Comparison of ENCODE assay signal across 8 cellular contexts in the genomic region with DNA sequence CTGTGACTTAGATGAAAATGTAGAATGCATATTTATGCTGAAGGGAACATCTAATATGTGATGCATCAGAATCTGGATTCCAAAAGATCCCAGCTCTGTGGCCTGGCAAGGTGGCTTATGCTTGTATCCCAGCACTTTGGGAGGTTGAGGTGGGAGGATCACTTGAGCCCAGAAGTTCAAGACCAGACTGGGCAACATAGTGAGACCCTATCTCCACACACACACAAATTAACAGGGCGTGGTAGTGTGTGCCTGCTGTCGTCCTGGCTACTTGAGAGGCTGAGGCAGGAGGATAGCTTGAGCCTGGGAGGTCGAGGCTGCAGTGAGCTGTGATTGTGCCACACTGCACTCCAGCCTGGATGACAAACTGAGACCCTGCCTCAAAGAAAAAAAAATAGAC. TPM values are rescaled to one million over a fixed set of nuclear protein-coding genes. Genes with fewer than 3 reads are reported as not detected.
DNase-seq lines count a peak whose midpoint lies in the region; ATAC-seq, FAIRE-seq and TF ChIP-seq lines count a peak whose summit lies in the region.
"Not testable (repeated sequence)": the region's sequence is repeated elsewhere in the genome, so short reads cannot be mapped to it uniquely, and the experiment has no call there.

No MANE protein-coding gene starts in this region.

- H3K4me3 ChIP-seq in Caco-2 (ENCODE audit: low read depth, low read length) = not testable (repeated sequence)
- H3K4me3 ChIP-seq in HL-60 (replicated peaks; ENCODE audit: insufficient read depth, low read length) (0 out of 2 replicates have a peak overlapping the region, but pooled peaks have one; percentile 78), OCI-LY1 (ENCODE audit: low read depth, low read length, poor library complexity, severe bottlenecking) (peak overlapping the region; percentile 80), endothelial cell of umbilical vein (replicated peaks in 1 of 3; ENCODE audit: insufficient read depth in 1 of 3, low read depth in 1 of 3, low read length in 3 of 3) (peak overlapping the region in 1 of 3 experiments; percentile 93), mesodermal cell (ENCODE audit: extremely low read depth, insufficient read depth, low read length, poor library complexity, severe bottlenecking) (peak overlapping the region; percentile 83)

- H3K27me3 ChIP-seq in Caco-2 (replicated peaks; ENCODE audit: control insufficient read depth, insufficient read depth, low read length); HL-60 (ENCODE audit: insufficient read depth, poor library complexity, severe bottlenecking); OCI-LY1 (ENCODE audit: insufficient read depth, low read length); endothelial cell of umbilical vein (ENCODE audit: control insufficient read depth in 2 of 2, insufficient read depth in 2 of 2, low read length in 2 of 2): not testable (repeated sequence)

- ATAC-seq in activated CD4-positive, alpha-beta T cell treated with anti-CD3 and anti-CD28 coated beads for 36 hours; activated naive CD4-positive, alpha-beta T cell treated with anti-CD3 and anti-CD28 coated beads, Interleukin-2, amount 50 U/mL, for 72 hours: not testable (repeated sequence)

- not testable (repeated sequence) for H3K9me3 ChIP-seq in Caco-2; OCI-LY1 (ENCODE audit: low read length); endothelial cell of umbilical vein (replicated peaks; ENCODE audit: control insufficient read depth, insufficient read depth, low read length); mesodermal cell (ENCODE audit: control insufficient read depth, low read length)

- H3K4me2 ChIP-seq in OCI-LY1 (ENCODE audit: low read length) = peak overlapping the region; percentile 77
- H3K4me2 ChIP-seq in endothelial cell of umbilical vein (ENCODE audit: insufficient read depth, low read length) = peak overlapping the region; percentile 99

- H3K27ac ChIP-seq in HL-60 (replicated peaks); OCI-LY1 (ENCODE audit: low read depth, low read length, poor library complexity, severe bottlenecking); endothelial cell of umbilical vein (ENCODE audit: insufficient read depth, low read depth, low read length); mesodermal cell (ENCODE audit: low read depth, low read length, severe bottlenecking): not testable (repeated sequence)

- H3K79me2 ChIP-seq in OCI-LY1 (ENCODE audit: insufficient read depth, low read length) (peaks cover 40% of the 10 kb centered on the region), endothelial cell of umbilical vein (ENCODE audit: control insufficient read depth, insufficient read depth, low read length) (peaks cover 49% of the 10 kb centered on the region)

- POLR2A ChIA-PET in Caco-2 (lab: Charles Lee); activated CD4-positive, alpha-beta T cell treated with anti-CD3 and anti-CD28 coated beads for 36 hours (lab: Charles Lee): not testable (repeated sequence)
- POLR2A ChIA-PET in endothelial cell of umbilical vein (lab: Charles Lee) = interaction anchor here (0.7 kb wide), 1 partner anchor 254 kb away, joined by 3 read pairs; a partner anchor contains a TSS

- peak overlapping the region; percentile 86 for H3K4me3 Mint-ChIP-seq in Caco-2 (ENCODE audit: unreplicated experiment)
- peak overlapping the region; percentile 89 for H3K4me3 Mint-ChIP-seq in activated CD4-positive, alpha-beta T cell treated with anti-CD3 and anti-CD28 coated beads for 36 hours
- peak overlapping the region; percentile 97 for H3K4me3 Mint-ChIP-seq in stimulated activated naive CD8-positive, alpha-beta T cell treated with anti-CD3 and anti-CD28 coated beads, Interleukin-15, Interleukin-2, amounts not matched to agents 100 ng/mL and 50 ng/mL, for 24 hours

- not testable (repeated sequence) for H3K9me1 ChIP-seq in endothelial cell of umbilical vein (replicated peaks; ENCODE audit: control insufficient read depth, extremely low read depth, insufficient read depth, low read length)

- peaks cover 13% of the 10 kb centered on the region for H3K36me3 Mint-ChIP-seq in Caco-2 (ENCODE audit: insufficient read depth, unreplicated experiment)
- not testable (repeated sequence) for H3K36me3 Mint-ChIP-seq in activated CD4-positive, alpha-beta T cell treated with anti-CD3 and anti-CD28 coated beads for 36 hours (ENCODE audit: low read depth)
- H3K36me3 Mint-ChIP-seq in activated naive CD4-positive, alpha-beta T cell treated with anti-CD3 and anti-CD28 coated beads, Interleukin-2, amount 50 U/mL, for 72 hours = peaks cover 21 to 36% of the 10 kb centered on the region in 2 donors
- peaks cover 29% of the 10 kb centered on the region for H3K36me3 Mint-ChIP-seq in stimulated activated naive CD8-positive, alpha-beta T cell treated with anti-CD3 and anti-CD28 coated beads, Interleukin-15, Interleukin-2, amounts not matched to agents 100 ng/mL and 50 ng/mL, for 24 hours (ENCODE audit: low read depth)

- H3K9me2 ChIP-seq in OCI-LY1 (ENCODE audit: low read depth, low read length) = not testable (repeated sequence)

- H2AFZ ChIP-seq in OCI-LY1 (ENCODE audit: low read length); endothelial cell of umbilical vein (ENCODE audit: low read depth, low read length): not testable (repeated sequence)

- H4K20me1 ChIP-seq in OCI-LY1 (ENCODE audit: insufficient read depth, low read length); endothelial cell of umbilical vein (replicated peaks; ENCODE audit: control insufficient read depth, extremely low read depth, insufficient read depth, low read length): not testable (repeated sequence)

- intact Hi-C loops in Caco-2 (cut with micrococcal nuclease; ENCODE audit: unreplicated experiment) = not testable (repeated sequence)
- intact Hi-C loops in activated CD4-positive, alpha-beta T cell treated with anti-CD3 and anti-CD28 coated beads for 36 hours (cut with DNase I, micrococcal nuclease) = loop anchor here in 1 of 2 experiments (5.0 kb wide), 2 partner anchors 1234 to 1551 kb away; a partner anchor contains a TSS
- intact Hi-C loops in endothelial cell of umbilical vein (cut with micrococcal nuclease) = loop anchor here (10.0 kb wide), 1 partner anchor 709 kb away; no protein-coding TSS in a partner anchor

- H3K9me3 Mint-ChIP-seq in Caco-2 (ENCODE audit: unreplicated experiment); activated CD4-positive, alpha-beta T cell treated with anti-CD3 and anti-CD28 coated beads for 36 hours (ENCODE audit: low read depth); activated naive CD4-positive, alpha-beta T cell treated with anti-CD3 and anti-CD28 coated beads, Interleukin-2, amount 50 U/mL, for 72 hours; stimulated activated naive CD8-positive, alpha-beta T cell treated with anti-CD3 and anti-CD28 coated beads, Interleukin-15, Interleukin-2, amounts not matched to agents 100 ng/mL and 50 ng/mL, for 24 hours: not testable (repeated sequence)

- not testable (repeated sequence) for TF ChIP-seq CTCF in Caco-2 (IDR thresholded peaks at IDR 0.05; ENCODE audit: insufficient read depth in 1 of 2, low read depth in 1 of 2, low read length in 1 of 2, severe bottlenecking in 1 of 2, unreplicated experiment in 1 of 2); HL-60 (IDR thresholded peaks at IDR 0.05; ENCODE audit: insufficient read depth, low read length); OCI-LY1 (IDR thresholded peaks at IDR 0.05; ENCODE audit: low read length); endothelial cell of umbilical vein (IDR thresholded peaks at IDR 0.05; ENCODE audit: extremely low read depth in 1 of 2, insufficient read depth in 1 of 2, low read depth in 1 of 2, low read length in 2 of 2)

- BruUV-seq in Caco-2 (replicated peaks; lab: Mats Ljungman, UMichigan); endothelial cell of umbilical vein (replicated peaks; lab: Mats Ljungman, UMichigan): not testable (repeated sequence)

- H3K36me3 ChIP-seq in Caco-2 (ENCODE audit: control insufficient read depth, insufficient read depth, low read length) = not testable (repeated sequence)
- H3K36me3 ChIP-seq in OCI-LY1 (ENCODE audit: insufficient read depth, low read length) = peaks cover 40% of the 10 kb centered on the region
- H3K36me3 ChIP-seq in endothelial cell of umbilical vein (ENCODE audit: control insufficient read depth in 2 of 2, extremely low read depth in 1 of 2, insufficient read depth in 2 of 2, low read length in 2 of 2) = peaks cover 0 to 13% of the 10 kb centered on the region in 2 experiments
- peaks cover 10% of the 10 kb centered on the region for H3K36me3 ChIP-seq in mesodermal cell (ENCODE audit: control insufficient read depth, insufficient read depth, low read length)

- DNase-seq in Caco-2; HL-60 (ENCODE audit: low read depth in 1 of 2, low spot score in 1 of 2); activated CD4-positive, alpha-beta T cell treated with anti-CD3 and anti-CD28 coated beads for 36 hours; activated naive CD4-positive, alpha-beta T cell treated with anti-CD3 and anti-CD28 coated beads, Interleukin-2, amount 50 U/mL, for 72 hours (ENCODE audit: low spot score in 2 of 2); endothelial cell of umbilical vein (ENCODE audit: low read depth, low spot score): not testable (repeated sequence)

- not testable (repeated sequence) for H3K27ac Mint-ChIP-seq in Caco-2 (ENCODE audit: unreplicated experiment); activated CD4-positive, alpha-beta T cell treated with anti-CD3 and anti-CD28 coated beads for 36 hours; stimulated activated naive CD8-positive, alpha-beta T cell treated with anti-CD3 and anti-CD28 coated beads, Interleukin-15, Interleukin-2, amounts not matched to agents 100 ng/mL and 50 ng/mL, for 24 hours
- H3K27ac Mint-ChIP-seq in activated naive CD4-positive, alpha-beta T cell treated with anti-CD3 and anti-CD28 coated beads, Interleukin-2, amount 50 U/mL, for 72 hours = peak overlapping the region; percentile 17 to 95

- peak overlapping the region; percentile 83 for H3K9ac ChIP-seq in OCI-LY1 (ENCODE audit: low read length)
- not testable (repeated sequence) for H3K9ac ChIP-seq in endothelial cell of umbilical vein (replicated peaks; ENCODE audit: extremely low read depth, insufficient read depth, low read length)

- H3K4me1 ChIP-seq in Caco-2; mesodermal cell (ENCODE audit: control insufficient read depth, insufficient read depth, low read length, poor library complexity, severe bottlenecking): not testable (repeated sequence)
- H3K4me1 ChIP-seq in OCI-LY1 (ENCODE audit: insufficient read depth, low read length, severe bottlenecking) (peaks cover 34% of the 10 kb centered on the region), endothelial cell of umbilical vein (ENCODE audit: control insufficient read depth, extremely low read depth, insufficient read depth, low read length) (peaks cover 23% of the 10 kb centered on the region)

- WGBS in mesodermal cell (ENCODE audit: insufficient coverage in 2 of 2), 2 experiments = 72% methylated on average over 2 of the region's 3 CpGs; no CpG with 5 or more reads in 1 of the 2 experiments

- dilution Hi-C loops in endothelial cell of umbilical vein (cut with MboI; ENCODE audit: extremely low pct_ligation_motif_present, low sequenced_read_pairs) = not testable (repeated sequence)

- FAIRE-seq in endothelial cell of umbilical vein (lab: Jason Lieb, UNC) = not testable (repeated sequence)

- H3K4me1 Mint-ChIP-seq in Caco-2 (ENCODE audit: low read depth, unreplicated experiment) = peaks cover 11% of the 10 kb centered on the region
- H3K4me1 Mint-ChIP-seq in activated CD4-positive, alpha-beta T cell treated with anti-CD3 and anti-CD28 coated beads for 36 hours = not testable (repeated sequence)
- H3K4me1 Mint-ChIP-seq in stimulated activated naive CD8-positive, alpha-beta T cell treated with anti-CD3 and anti-CD28 coated beads, Interleukin-15, Interleukin-2, amounts not matched to agents 100 ng/mL and 50 ng/mL, for 24 hours (ENCODE audit: low read depth) = peaks cover 37% of the 10 kb centered on the region

- not testable (repeated sequence) for H3F3A ChIP-seq in OCI-LY1 (ENCODE audit: insufficient read depth, low read length)

- CTCF ChIA-PET in Caco-2 (lab: Charles Lee) = not testable (repeated sequence)
- CTCF ChIA-PET in activated CD4-positive, alpha-beta T cell treated with anti-CD3 and anti-CD28 coated beads for 36 hours (lab: Charles Lee) = interaction anchor here (1.2 kb wide), 1 partner anchor 36 kb away, joined by 5 read pairs; no protein-coding TSS in a partner anchor
- CTCF ChIA-PET in endothelial cell of umbilical vein (lab: Charles Lee) = interaction anchor here (0.9 kb wide), 1 partner anchor 469 kb away, joined by 3 read pairs; no protein-coding TSS in a partner anchor

- not testable (repeated sequence) for TF ChIP-seq POLR2A in endothelial cell of umbilical vein (IDR thresholded peaks at IDR 0.05; ENCODE audit: low read depth, low read length)

- not testable (repeated sequence) for H3K27me3 Mint-ChIP-seq in Caco-2 (ENCODE audit: insufficient read depth, unreplicated experiment); activated CD4-positive, alpha-beta T cell treated with anti-CD3 and anti-CD28 coated beads for 36 hours; stimulated activated naive CD8-positive, alpha-beta T cell treated with anti-CD3 and anti-CD28 coated beads, Interleukin-15, Interleukin-2, amounts not matched to agents 100 ng/mL and 50 ng/mL, for 24 hours

RNA-seq across cellular contexts. Expression of a gene that starts 1.6 kb away (rescaled TPM):
- total RNA-seq in Caco-2 (2022) (33.8 and 40.0 TPM in 2 replicates), endothelial cell of umbilical vein (38.6 and 38.7 TPM in 2 replicates)
- total RNA-seq in activated CD4-positive, alpha-beta T cell treated with anti-CD3 and anti-CD28 coated beads for 36 hours = 10 to 100 TPM; 57.6 to 58.4 TPM
- 10 to 100 TPM; 57.0 to 89.1 TPM for total RNA-seq in activated naive CD4-positive, alpha-beta T cell treated with anti-CD3 and anti-CD28 coated beads, Interleukin-2, amount 50 U/mL, for 72 hours
- polyA plus RNA-seq in endothelial cell of umbilical vein = 10.4 and 14.3 TPM in 2 replicates
- 13.3 and 13.5 TPM in 2 replicates for polyA plus RNA-seq in endothelial cell of umbilical vein (2011; cell fraction: cytosol; rRNA removed)
- 37.0 and 87.4 TPM in 2 replicates for polyA plus RNA-seq in endothelial cell of umbilical vein (2011; cell fraction: nucleus; rRNA removed)
- 10.6 and 26.0 TPM in 2 replicates for polyA plus RNA-seq in endothelial cell of umbilical vein (2012)
- polyA minus RNA-seq in endothelial cell of umbilical vein = 6.0 and 8.8 TPM in 2 replicates
- 12.5 TPM for polyA minus RNA-seq in endothelial cell of umbilical vein (2011; cell fraction: cytosol; rRNA and poly(A)+ RNA removed)
- 17.8 and 41.2 TPM in 2 replicates for polyA minus RNA-seq in endothelial cell of umbilical vein (2011; cell fraction: nucleus; rRNA and poly(A)+ RNA removed)
- polyA plus RNA-seq in mesodermal cell (2013, experiment 1 of 2) = 56.0 TPM
- polyA plus RNA-seq in mesodermal cell (2013, experiment 2 of 2) = 68.0 TPM
